In the genomic region with DNA sequence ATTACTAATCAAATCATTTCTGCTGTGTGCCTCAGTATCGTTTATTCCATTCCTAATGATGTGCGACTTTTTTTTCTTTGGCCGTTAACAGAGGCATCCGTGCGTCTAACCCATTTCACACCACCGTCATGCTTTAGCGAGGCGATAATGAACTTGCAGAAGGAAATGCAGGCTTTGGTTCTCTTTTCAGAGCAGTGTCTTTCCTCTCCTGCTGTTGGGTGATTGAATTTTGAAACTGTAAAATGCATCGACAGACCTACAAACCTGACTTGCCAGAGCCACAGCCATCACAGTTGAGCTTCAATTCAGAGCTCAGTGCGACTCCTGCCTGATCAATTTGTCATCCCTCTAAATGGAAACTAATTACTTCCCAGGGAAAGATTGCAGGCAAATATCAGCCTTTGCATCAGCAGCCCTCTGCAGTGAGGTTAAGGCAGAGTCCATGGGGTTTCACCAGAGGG, we compare ENCODE assay signal across 13 cellular contexts.
"Had no signal": no experiment of that assay in that cellular context is flagged by ENCODE, and none has a peak within 500 bp of the region (broad histone marks: within the 10 kb centered on the region; RNA-seq: fewer than 3 reads in every experiment).

No MANE protein-coding gene starts in this region.

- DNase-seq: activated CD4-positive, alpha-beta T cell treated with anti-CD3 and anti-CD28 coated beads, Interleukin-2, amount 10 ng/mL, durations not matched to agents 24 days and 14 days; activated naive CD4-positive, alpha-beta T cell treated with anti-CD3 and anti-CD28 coated beads for 36 hours; cortex of kidney; effector CD8-positive, alpha-beta T cell; pancreas; stimulated activated CD4-positive, alpha-beta T cell treated with anti-CD3 and anti-CD28 coated beads, Interleukin-4, amount 100 ng/mL, for 1 hour; stimulated activated CD8-positive, alpha-beta memory T cell treated with anti-CD3 and anti-CD28 coated beads, Interleukin-4, amount 100 ng/mL, for 48 hours; stimulated activated naive CD8-positive, alpha-beta T cell treated with anti-CD3 and anti-CD28 coated beads, Interleukin-15, Interleukin-2, amounts not matched to agents 100 U/mL and 50 U/mL, for 24 hours had no signal

- H3K4me3 ChIP-seq: gastroesophageal sphincter, pancreas, suprapubic skin had no signal

- H3K27ac Mint-ChIP-seq: activated CD4-positive, alpha-beta T cell treated with anti-CD3 and anti-CD28 coated beads, Interleukin-2, amount 10 ng/mL, durations not matched to agents 24 days and 14 days; activated naive CD4-positive, alpha-beta T cell treated with anti-CD3 and anti-CD28 coated beads for 36 hours; type B pancreatic cell; WTC11 had no signal

- H3K9me3 ChIP-seq: gastroesophageal sphincter, pancreas, suprapubic skin had no signal

- H3K27ac ChIP-seq: gastroesophageal sphincter, pancreas, suprapubic skin had no signal

- FAIRE-seq: astrocyte, pancreas had no signal

- H3K36me3 Mint-ChIP-seq: WTC11 had no signal

- H3K27me3 ChIP-seq: gastroesophageal sphincter, pancreas, suprapubic skin had no signal

- H3K4me3 Mint-ChIP-seq: activated CD4-positive, alpha-beta T cell treated with anti-CD3 and anti-CD28 coated beads, Interleukin-2, amount 10 ng/mL, durations not matched to agents 24 days and 14 days; activated naive CD4-positive, alpha-beta T cell treated with anti-CD3 and anti-CD28 coated beads for 36 hours; type B pancreatic cell; WTC11 had no signal

- H3K4me1 ChIP-seq: gastroesophageal sphincter, pancreas, suprapubic skin had no signal

- H3K36me3 ChIP-seq: gastroesophageal sphincter, pancreas, suprapubic skin had no signal

- ATAC-seq: gastroesophageal sphincter; pancreas; stimulated activated naive CD8-positive, alpha-beta T cell treated with anti-CD3 and anti-CD28 coated beads, Interleukin-15, Interleukin-2, amounts not matched to agents 100 U/mL and 50 U/mL, for 24 hours; WTC11 had no signal

- H3K9me3 Mint-ChIP-seq: activated naive CD4-positive, alpha-beta T cell treated with anti-CD3 and anti-CD28 coated beads for 36 hours; type B pancreatic cell; WTC11 had no signal
